In the genomic region with DNA sequence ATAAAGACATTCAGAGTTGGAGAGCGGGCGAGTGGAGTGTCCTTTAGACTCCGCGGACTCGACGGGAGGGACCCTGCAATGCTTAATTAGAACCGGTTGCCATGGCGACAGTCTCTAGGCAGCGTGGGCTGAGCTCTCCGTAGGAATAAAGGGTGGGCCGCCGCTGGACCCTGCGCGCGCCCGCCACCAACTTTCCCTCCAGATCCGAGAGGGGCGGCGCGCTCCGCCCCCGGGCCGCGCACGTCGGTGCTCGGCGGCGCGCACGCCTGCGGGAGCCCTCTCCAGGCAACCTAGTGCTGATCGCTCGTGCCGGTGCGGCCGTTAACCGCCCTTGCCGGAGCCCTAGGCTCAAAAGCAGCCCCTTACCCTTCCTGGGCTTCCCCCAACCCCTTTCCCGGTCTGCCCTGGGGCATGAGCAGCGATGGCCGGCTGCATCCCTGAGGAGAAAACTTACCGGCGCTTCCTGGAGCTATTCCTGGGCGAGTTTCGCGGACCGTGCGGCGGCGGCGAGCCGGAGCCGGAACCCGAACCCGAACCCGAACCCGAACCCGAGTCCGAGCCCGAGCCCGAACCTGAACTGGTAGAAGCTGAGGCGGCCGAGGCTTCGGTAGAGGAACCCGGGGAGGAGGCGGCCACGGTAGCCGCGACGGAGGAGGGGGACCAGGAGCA, we compare ENCODE assay signal across 8 cellular contexts. TPM values are rescaled to one million over a fixed set of nuclear protein-coding genes. Genes with fewer than 3 reads are reported as not detected.
DNase-seq lines count a peak whose midpoint lies in the region; ATAC-seq and TF ChIP-seq lines count a peak whose summit lies in the region.

Gene PPM1E, plus strand, starts transcription at position 278 of the 669 bp plus-strand sequence.

- H3K4me3 ChIP-seq in astrocyte of the spinal cord (ENCODE audit: low read depth, low read length), result peak within 1 kb of the TSS; percentile 49
- H3K4me3 ChIP-seq in iPS-11a (ENCODE audit: low read depth, low read length), result peak within 1 kb of the TSS; percentile 63

- no peaks in the 10 kb centered on the region for H3K9me3 Mint-ChIP-seq in T-helper 1 cell treated with Interleukin-12 subunit alpha and Interleukin-12 subunit beta and Interleukin-4 antibody, amounts not matched to agents 30 μg/mL and 1 μg/mL, for 36 hours

- no peak for TF ChIP-seq CTCF in GM13977 (IDR thresholded peaks at IDR 0.05; ENCODE audit: extremely low read depth, insufficient read depth, missing control alignments)
- no peak for TF ChIP-seq CTCF in astrocyte of the spinal cord (IDR thresholded peaks at IDR 0.05; ENCODE audit: low read depth, low read length)

- H3K27me3 Mint-ChIP-seq in T-helper 1 cell treated with Interleukin-12 subunit alpha and Interleukin-12 subunit beta and Interleukin-4 antibody, amounts not matched to agents 30 μg/mL and 1 μg/mL, for 36 hours (ENCODE audit: low read depth), result peaks cover 69% of the 10 kb centered on the region

- in situ Hi-C loops in GM13977 (cut with MboI; ENCODE audit: low pct_unique_long_range_greater_than_20kb, low sequenced_read_pairs, unreplicated experiment) (no loop called here), astrocyte of the spinal cord (cut with HindIII; ENCODE audit: low sequenced_read_pairs) (no loop called here)

- intact Hi-C loops in sciatic nerve (cut with DNase I), result no loop called here

- H3K4me1 Mint-ChIP-seq in T-helper 1 cell treated with Interleukin-12 subunit alpha and Interleukin-12 subunit beta and Interleukin-4 antibody, amounts not matched to agents 30 μg/mL and 1 μg/mL, for 36 hours (ENCODE audit: low read depth), result peaks cover 10% of the 10 kb centered on the region

- ATAC-seq in sciatic nerve (peak; percentile 86), GM21526 (IDR thresholded peaks at IDR 0.05; ENCODE audit: low FRiP score, unreplicated experiment) (no peak), GM21390 (IDR thresholded peaks at IDR 0.05; ENCODE audit: unreplicated experiment) (no peak)

- peak; percentile 86 for DNase-seq in GM13977 (ENCODE audit: low spot score)
- peak; percentile 96 for DNase-seq in NCI-H1436 (lab: John Stamatoyannopoulos, UW)
- DNase-seq in astrocyte of the spinal cord (ENCODE audit: low read depth, low spot score), result peak; percentile 33
- peak; percentile 69 for DNase-seq in sciatic nerve (ENCODE audit: low spot score)

- H3K27ac Mint-ChIP-seq in T-helper 1 cell treated with Interleukin-12 subunit alpha and Interleukin-12 subunit beta and Interleukin-4 antibody, amounts not matched to agents 30 μg/mL and 1 μg/mL, for 36 hours, result peak within 1 kb of the TSS; percentile 16

- peaks cover 4% of the 10 kb centered on the region for H3K36me3 Mint-ChIP-seq in T-helper 1 cell treated with Interleukin-12 subunit alpha and Interleukin-12 subunit beta and Interleukin-4 antibody, amounts not matched to agents 30 μg/mL and 1 μg/mL, for 36 hours (ENCODE audit: low read depth)

- H3K4me3 Mint-ChIP-seq in T-helper 1 cell treated with Interleukin-12 subunit alpha and Interleukin-12 subunit beta and Interleukin-4 antibody, amounts not matched to agents 30 μg/mL and 1 μg/mL, for 36 hours, result peak within 1 kb of the TSS; percentile 93

RNA-seq across cellular contexts. Expression of gene PPM1E, which starts in this region (rescaled TPM):
- 0.22 TPM for total RNA-seq in sciatic nerve

Comparison
In these comparisons a context has a peak if more than half of its experiments do, and no peak if none do; other contexts are left out.
1. Peak in DNase-seq and ATAC-seq in sciatic nerve; RNA of the gene not detected or under 1 TPM.
2. DNase-seq: peak in every context shown above with its lines; median percentile 96 in NCI-H1436; 86 in GM13977; 69 in sciatic nerve; 33 in astrocyte of the spinal cord.